8 cellular contexts compared by ENCODE assay signal in genomic region chr6:154510144-154510905, GRCh38. TPM values are rescaled to one million over a fixed set of nuclear protein-coding genes. Genes with fewer than 3 reads are reported as not detected.
DNase-seq lines count a peak whose midpoint lies in the region; ATAC-seq and TF ChIP-seq lines count a peak whose summit lies in the region.

TSS of gene CNKSR3 (minus strand) at chr6:154510685. CDS start at chr6:154510114, 571 bp downstream.

- H3K4me3 Mint-ChIP-seq in activated CD4-positive, alpha-beta T cell treated with anti-CD3 and anti-CD28 coated beads, Interleukin-2, amount 10 ng/mL, durations not matched to agents 7 days and 5 days = peak within 1 kb of the TSS; percentile 73

- DNase-seq in activated CD4-positive, alpha-beta T cell treated with anti-CD3 and anti-CD28 coated beads, Interleukin-2, amount 10 ng/mL, durations not matched to agents 7 days and 5 days = peak; percentile 30
- no peak for DNase-seq in activated CD4-positive, alpha-beta T cell treated with anti-CD3 and anti-CD28 coated beads for 4 hours
- DNase-seq in NCI-H1092 (lab: John Stamatoyannopoulos, UW) (peak; percentile 93), SW480 (ENCODE audit: low spot score) (peak; percentile 82), dorsolateral prefrontal cortex (peak; percentile 28 to 79 (median 71)), left lung (peak; percentile 90 to 91)
- DNase-seq in stimulated activated CD4-positive, alpha-beta T cell treated with anti-CD3 and anti-CD28 coated beads, Interleukin-2, amount 100 ng/mL, for 24 hours = peak; percentile 40 to 67

- CTCF ChIA-PET in activated CD4-positive, alpha-beta T cell treated with anti-CD3 and anti-CD28 coated beads, Interleukin-2, amount 10 ng/mL, durations not matched to agents 7 days and 5 days (lab: Charles Lee) = no interaction called here

- no peaks in the 10 kb centered on the region for H3K9me3 Mint-ChIP-seq in activated CD4-positive, alpha-beta T cell treated with anti-CD3 and anti-CD28 coated beads, Interleukin-2, amount 10 ng/mL, durations not matched to agents 7 days and 5 days

- TF ChIP-seq CTCF in dorsolateral prefrontal cortex (IDR thresholded peaks at IDR 0.05 in 54 of 56, conservative IDR thresholded peaks at IDR 0.05 in 2 of 56; ENCODE audit: low read depth in 1 of 56, partially characterized antibody in 56 of 56) = peak in 27 of 56 donors; percentile 4 to 49 (median 18)
- TF ChIP-seq CTCF in left lung (IDR thresholded peaks at IDR 0.05) = no peak

- intact Hi-C loops in dorsolateral prefrontal cortex (cut with DNase I) = loop anchor here in 1 of 2 donors (5.0 kb wide), 1 partner anchor 353 kb away; no protein-coding TSS in a partner anchor
- intact Hi-C loops in left lung (cut with DNase I) = no loop called here

- peaks cover 0 to 37% of the 10 kb centered on the region in 2 donors for H3K4me1 ChIP-seq in left lung

- no peaks in the 10 kb centered on the region for H3K36me3 Mint-ChIP-seq in activated CD4-positive, alpha-beta T cell treated with anti-CD3 and anti-CD28 coated beads, Interleukin-2, amount 10 ng/mL, durations not matched to agents 7 days and 5 days (ENCODE audit: low read depth)

- H3K27me3 Mint-ChIP-seq in activated CD4-positive, alpha-beta T cell treated with anti-CD3 and anti-CD28 coated beads, Interleukin-2, amount 10 ng/mL, durations not matched to agents 7 days and 5 days = peaks cover 50% of the 10 kb centered on the region

- H3K4me1 Mint-ChIP-seq in activated CD4-positive, alpha-beta T cell treated with anti-CD3 and anti-CD28 coated beads, Interleukin-2, amount 10 ng/mL, durations not matched to agents 7 days and 5 days = peaks cover 10% of the 10 kb centered on the region

- ATAC-seq in HG02588 (IDR thresholded peaks at IDR 0.05; ENCODE audit: unreplicated experiment) = peak; percentile 76
- ATAC-seq in left lung = peak; percentile 86

- no peaks in the 10 kb centered on the region for H3K9me3 ChIP-seq in left lung

- H3K27ac ChIP-seq in dorsolateral prefrontal cortex = peak within 1 kb of the TSS; percentile 69 to 96 (median 90)
- H3K27ac ChIP-seq in left lung = peak within 1 kb of the TSS; percentile 86 to 93

- no peak within 1 kb of the TSS for H3K27ac Mint-ChIP-seq in activated CD4-positive, alpha-beta T cell treated with anti-CD3 and anti-CD28 coated beads, Interleukin-2, amount 10 ng/mL, durations not matched to agents 7 days and 5 days

- no peaks in the 10 kb centered on the region for H3K36me3 ChIP-seq in left lung

- H3K27me3 ChIP-seq in dorsolateral prefrontal cortex (no peaks in the 10 kb centered on the region), left lung (peaks cover 0 to 31% of the 10 kb centered on the region in 2 donors)

- POLR2A ChIA-PET in activated CD4-positive, alpha-beta T cell treated with anti-CD3 and anti-CD28 coated beads, Interleukin-2, amount 10 ng/mL, durations not matched to agents 7 days and 5 days (lab: Charles Lee) = no interaction called here

- H3K4me3 ChIP-seq in dorsolateral prefrontal cortex = peak within 1 kb of the TSS; percentile 40 to 93 (median 82)
- peak within 1 kb of the TSS; percentile 68 to 72 for H3K4me3 ChIP-seq in left lung

RNA-seq across cellular contexts. Expression of gene CNKSR3, which starts in this region (rescaled TPM):
- total RNA-seq in activated CD4-positive, alpha-beta T cell treated with anti-CD3 and anti-CD28 coated beads, Interleukin-2, amount 10 ng/mL, durations not matched to agents 7 days and 5 days = not detected
- total RNA-seq in dorsolateral prefrontal cortex (10 to 100 TPM in 102 of 120 experiments, 1 to 10 TPM in 18; 7.3 to 35.6 (median 15.0) TPM), left lung (10 to 100 TPM; 10.5 to 13.4 TPM)

Comparison
In these comparisons a context has a peak if more than half of its experiments do, and no peak if none do; other contexts are left out.
1. RNA of gene CNKSR3 (total RNA-seq): 7.3 to 35.6 TPM in dorsolateral prefrontal cortex and 10.5 to 13.4 TPM in left lung; not detected in activated CD4-positive, alpha-beta T cell treated with anti-CD3 and anti-CD28 coated beads, Interleukin-2, amount 10 ng/mL, durations not matched to agents 7 days and 5 days; every median in the first group is over 4 times any median in the second.
2. Peak in DNase-seq in activated CD4-positive, alpha-beta T cell treated with anti-CD3 and anti-CD28 coated beads, Interleukin-2, amount 10 ng/mL, durations not matched to agents 7 days and 5 days; RNA of the gene not detected or under 1 TPM.
3. DNase-seq: peak in NCI-H1092 (single experiment), SW480 (single experiment), dorsolateral prefrontal cortex (10 of 10), left lung (2 of 2) and stimulated activated CD4-positive, alpha-beta T cell treated with anti-CD3 and anti-CD28 coated beads, Interleukin-2, amount 100 ng/mL, for 24 hours (2 of 2); none in activated CD4-positive, alpha-beta T cell treated with anti-CD3 and anti-CD28 coated beads for 4 hours (0 of 2).